In genomic region chr10:28778524-28778923, GRCh38 we compare ENCODE assay signal across 24 cellular contexts.
DNase-seq lines count a peak whose midpoint lies in the region; ATAC-seq and TF ChIP-seq lines count a peak whose summit lies in the region.
"Had no signal": no experiment of that assay in that cellular context is flagged by ENCODE, and none has a peak within 500 bp of the region (broad histone marks: within the 10 kb centered on the region; RNA-seq: fewer than 3 reads in every experiment).

No MANE protein-coding gene starts in this region.

- TF ChIP-seq CTCF in foreskin keratinocyte (conservative IDR thresholded peaks at IDR 0.05): no peak

- no peaks in the 10 kb centered on the region for H3K27me3 ChIP-seq in foreskin keratinocyte
- H3K27me3 ChIP-seq: heart right ventricle had no signal

- ATAC-seq in foreskin keratinocyte (peak; percentile 37), GM21825 (IDR thresholded peaks at IDR 0.05; ENCODE audit: unreplicated experiment) (no peak), HG02610 (IDR thresholded peaks at IDR 0.05; ENCODE audit: unreplicated experiment) (no peak), GM18502 (IDR thresholded peaks at IDR 0.05; ENCODE audit: poor library complexity, unreplicated experiment) (no peak)
- ATAC-seq: activated naive CD4-positive, alpha-beta T cell treated with anti-CD3 and anti-CD28 coated beads, Interleukin-2, amount 50 U/mL, for 72 hours; heart right ventricle had no signal

- peak; percentile 16 for DNase-seq in NCI-H146 treated with DMSO at 0.1 percent for 48 hours (lab: John Stamatoyannopoulos, UW; ENCODE audit: unreplicated experiment)
- no peak for DNase-seq in NCI-H146 (lab: John Stamatoyannopoulos, UW)
- peak; percentile 40 for DNase-seq in RKO (ENCODE audit: low spot score)
- DNase-seq in foreskin keratinocyte: peak in 1 of 2 donors; percentile 36
- DNase-seq in inferior parietal cortex (ENCODE audit: extremely low spot score): no peak
- DNase-seq: 8988T; activated CD4-positive, alpha-beta T cell treated with anti-CD3 and anti-CD28 coated beads, Interleukin-2, amount 50 U/mL, for 48 hours; aorta; dermis blood vessel endothelial cell; heart right ventricle; left ventricle myocardium inferior; naive B cell; NCI-H1417 treated with DMSO at 0.1 percent for 48 hours; NCI-H510A treated with DMSO at 0.1 percent for 48 hours; stimulated activated CD4-positive, alpha-beta T cell treated with anti-CD3 and anti-CD28 coated beads, Interleukin-1b, Interleukin-23, amount 100 ng/mL, for 48 hours; trophoblast cell had no signal

- no peak overlapping the region for H3K27ac ChIP-seq in foreskin keratinocyte
- H3K27ac ChIP-seq: heart right ventricle, left ventricle myocardium inferior, RWPE1, SK-N-MC, skin epidermis had no signal

- no peaks in the 10 kb centered on the region for H3K4me1 ChIP-seq in foreskin keratinocyte
- H3K4me1 ChIP-seq: HAP-1, heart right ventricle, left ventricle myocardium inferior had no signal

Comparison
In these comparisons a context has a peak if more than half of its experiments do, and no peak if none do; other contexts are left out.
1. DNase-seq: peak in NCI-H146 treated with DMSO at 0.1 percent for 48 hours (single experiment) and RKO (single experiment); none in NCI-H146 (single experiment) and inferior parietal cortex (single experiment).